Comparison of ENCODE assay signal across 1 cellular context in the genomic region with DNA sequence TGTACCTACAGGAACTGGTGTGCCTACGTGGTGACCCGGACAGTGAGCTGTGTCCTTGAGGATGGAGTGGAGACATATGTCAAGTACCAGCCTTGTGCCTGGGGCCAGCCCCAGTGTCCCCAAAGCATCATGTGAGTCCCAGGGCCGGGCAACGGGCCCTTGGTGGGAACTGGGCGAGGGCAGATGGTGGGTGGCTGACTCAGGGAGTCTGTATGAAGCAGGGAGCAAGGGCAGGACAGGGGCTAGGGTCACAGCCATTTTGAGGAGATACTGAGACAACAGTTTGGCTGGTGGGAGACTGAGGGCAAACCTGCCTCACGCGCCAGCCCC.
TF ChIP-seq lines count a peak whose summit lies in the region.

No MANE protein-coding gene starts in this region.

TF ChIP-seq in HepG2, 621 proteins besides CTCF, POLR2A, EP300 and RAD21:
- TF ChIP-seq ZNF33B (CRISPR knock-in tag; IDR thresholded peaks at IDR 0.05): no peak
- TF ChIP-seq ZNF263 (CRISPR knock-in tag; IDR thresholded peaks at IDR 0.05): no peak
- TF ChIP-seq, protein P1, sequence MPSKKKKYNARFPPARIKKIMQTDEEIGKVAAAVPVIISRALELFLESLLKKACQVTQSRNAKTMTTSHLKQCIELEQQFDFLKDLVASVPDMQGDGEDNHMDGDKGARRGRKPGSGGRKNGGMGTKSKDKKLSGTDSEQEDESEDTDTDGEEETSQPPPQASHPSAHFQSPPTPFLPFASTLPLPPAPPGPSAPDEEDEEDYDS (CRISPR knock-in tag; IDR thresholded peaks at IDR 0.05): no peak
- no peak for TF ChIP-seq PAWR (CRISPR knock-in tag; IDR thresholded peaks at IDR 0.05; ENCODE audit: borderline replicate concordance)
- TF ChIP-seq ZNF629 (CRISPR knock-in tag; conservative IDR thresholded peaks at IDR 0.05): no peak
- TF ChIP-seq SIN3B (IDR thresholded peaks at IDR 0.05; ENCODE audit: low read length): no peak
- TF ChIP-seq CENPT (CRISPR knock-in tag; IDR thresholded peaks at IDR 0.05; ENCODE audit: low read depth): no peak
- TF ChIP-seq CAMTA2 (CRISPR knock-in tag; IDR thresholded peaks at IDR 0.05; ENCODE audit: borderline replicate concordance): no peak
- TF ChIP-seq ZNF12 (CRISPR knock-in tag; IDR thresholded peaks at IDR 0.05): no peak
- TF ChIP-seq, protein P2, sequence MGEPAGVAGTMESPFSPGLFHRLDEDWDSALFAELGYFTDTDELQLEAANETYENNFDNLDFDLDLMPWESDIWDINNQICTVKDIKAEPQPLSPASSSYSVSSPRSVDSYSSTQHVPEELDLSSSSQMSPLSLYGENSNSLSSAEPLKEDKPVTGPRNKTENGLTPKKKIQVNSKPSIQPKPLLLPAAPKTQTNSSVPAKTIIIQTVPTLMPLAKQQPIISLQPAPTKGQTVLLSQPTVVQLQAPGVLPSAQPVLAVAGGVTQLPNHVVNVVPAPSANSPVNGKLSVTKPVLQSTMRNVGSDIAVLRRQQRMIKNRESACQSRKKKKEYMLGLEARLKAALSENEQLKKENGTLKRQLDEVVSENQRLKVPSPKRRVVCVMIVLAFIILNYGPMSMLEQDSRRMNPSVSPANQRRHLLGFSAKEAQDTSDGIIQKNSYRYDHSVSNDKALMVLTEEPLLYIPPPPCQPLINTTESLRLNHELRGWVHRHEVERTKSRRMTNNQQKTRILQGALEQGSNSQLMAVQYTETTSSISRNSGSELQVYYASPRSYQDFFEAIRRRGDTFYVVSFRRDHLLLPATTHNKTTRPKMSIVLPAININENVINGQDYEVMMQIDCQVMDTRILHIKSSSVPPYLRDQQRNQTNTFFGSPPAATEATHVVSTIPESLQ (CRISPR knock-in tag; conservative IDR thresholded peaks at IDR 0.05): no peak
- no peak for TF ChIP-seq CHCHD3 (CRISPR knock-in tag; IDR thresholded peaks at IDR 0.05)
- TF ChIP-seq POLR2AphosphoS2 (IDR thresholded peaks at IDR 0.05; ENCODE audit: low read depth, low read length): no peak
- TF ChIP-seq, protein P3, sequence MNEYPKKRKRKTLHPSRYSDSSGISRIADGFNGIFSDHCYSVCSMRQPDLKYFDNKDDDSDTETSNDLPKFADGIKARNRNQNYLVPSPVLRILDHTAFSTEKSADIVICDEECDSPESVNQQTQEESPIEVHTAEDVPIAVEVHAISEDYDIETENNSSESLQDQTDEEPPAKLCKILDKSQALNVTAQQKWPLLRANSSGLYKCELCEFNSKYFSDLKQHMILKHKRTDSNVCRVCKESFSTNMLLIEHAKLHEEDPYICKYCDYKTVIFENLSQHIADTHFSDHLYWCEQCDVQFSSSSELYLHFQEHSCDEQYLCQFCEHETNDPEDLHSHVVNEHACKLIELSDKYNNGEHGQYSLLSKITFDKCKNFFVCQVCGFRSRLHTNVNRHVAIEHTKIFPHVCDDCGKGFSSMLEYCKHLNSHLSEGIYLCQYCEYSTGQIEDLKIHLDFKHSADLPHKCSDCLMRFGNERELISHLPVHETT (CRISPR knock-in tag; conservative IDR thresholded peaks at IDR 0.05): no peak
- TF ChIP-seq ZFP36L2 (CRISPR knock-in tag; IDR thresholded peaks at IDR 0.05): no peak
- TF ChIP-seq SALL1 (CRISPR knock-in tag; IDR thresholded peaks at IDR 0.05): no peak
- no peak for TF ChIP-seq ZNF232 (CRISPR knock-in tag; IDR thresholded peaks at IDR 0.05; ENCODE audit: borderline replicate concordance)
- TF ChIP-seq ZNF567 (CRISPR knock-in tag; IDR thresholded peaks at IDR 0.05; ENCODE audit: borderline replicate concordance): 0 out of 2 replicates have a peak, but pooled peaks have one; percentile 27
- no peak for TF ChIP-seq LCORL (IDR thresholded peaks at IDR 0.05)
- TF ChIP-seq LCORL (CRISPR knock-in tag; IDR thresholded peaks at IDR 0.05): 0 out of 2 replicates have a peak, but pooled peaks have one; percentile 25
- no peak for TF ChIP-seq ADNP (CRISPR knock-in tag; IDR thresholded peaks at IDR 0.05)
- no peak for TF ChIP-seq HOXA5 (CRISPR knock-in tag; IDR thresholded peaks at IDR 0.05)
- TF ChIP-seq, protein P4, sequence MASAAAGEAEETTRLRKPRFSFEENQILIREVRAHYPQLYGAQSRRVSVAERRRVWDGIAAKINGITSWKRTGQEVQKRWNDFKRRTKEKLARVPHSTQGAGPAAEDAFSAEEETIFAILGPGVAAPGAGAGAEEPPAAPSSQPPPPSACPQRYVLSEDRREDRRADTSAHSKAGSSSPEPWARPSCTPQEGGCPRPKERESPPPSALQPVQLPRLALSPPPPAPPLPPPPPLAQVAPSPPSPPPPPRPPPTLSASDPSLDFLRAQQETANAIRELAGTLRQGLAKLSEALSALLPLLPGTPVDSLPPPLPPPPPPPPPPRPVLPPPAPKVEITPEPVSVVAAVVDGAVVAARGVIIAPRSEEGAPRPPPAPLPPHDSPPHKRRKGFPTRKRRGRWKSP (CRISPR knock-in tag; IDR thresholded peaks at IDR 0.05): no peak
- peak; percentile 50; the same call in 1 of the 2 replicates for TF ChIP-seq FOXC1 (CRISPR knock-in tag; IDR thresholded peaks at IDR 0.05; ENCODE audit: borderline replicate concordance)
- TF ChIP-seq, protein P5, sequence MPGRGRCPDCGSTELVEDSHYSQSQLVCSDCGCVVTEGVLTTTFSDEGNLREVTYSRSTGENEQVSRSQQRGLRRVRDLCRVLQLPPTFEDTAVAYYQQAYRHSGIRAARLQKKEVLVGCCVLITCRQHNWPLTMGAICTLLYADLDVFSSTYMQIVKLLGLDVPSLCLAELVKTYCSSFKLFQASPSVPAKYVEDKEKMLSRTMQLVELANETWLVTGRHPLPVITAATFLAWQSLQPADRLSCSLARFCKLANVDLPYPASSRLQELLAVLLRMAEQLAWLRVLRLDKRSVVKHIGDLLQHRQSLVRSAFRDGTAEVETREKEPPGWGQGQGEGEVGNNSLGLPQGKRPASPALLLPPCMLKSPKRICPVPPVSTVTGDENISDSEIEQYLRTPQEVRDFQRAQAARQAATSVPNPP (CRISPR knock-in tag; IDR thresholded peaks at IDR 0.05): no peak
- TF ChIP-seq ZNF615 (CRISPR knock-in tag; IDR thresholded peaks at IDR 0.05; ENCODE audit: borderline replicate concordance): no peak
- TF ChIP-seq NR3C1 (CRISPR knock-in tag; IDR thresholded peaks at IDR 0.05): no peak
- TF ChIP-seq, protein P6, sequence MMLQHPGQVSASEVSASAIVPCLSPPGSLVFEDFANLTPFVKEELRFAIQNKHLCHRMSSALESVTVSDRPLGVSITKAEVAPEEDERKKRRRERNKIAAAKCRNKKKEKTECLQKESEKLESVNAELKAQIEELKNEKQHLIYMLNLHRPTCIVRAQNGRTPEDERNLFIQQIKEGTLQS (CRISPR knock-in tag; IDR thresholded peaks at IDR 0.05): no peak
- no peak for TF ChIP-seq CENPX (CRISPR knock-in tag; IDR thresholded peaks at IDR 0.05)
- TF ChIP-seq, protein P7, sequence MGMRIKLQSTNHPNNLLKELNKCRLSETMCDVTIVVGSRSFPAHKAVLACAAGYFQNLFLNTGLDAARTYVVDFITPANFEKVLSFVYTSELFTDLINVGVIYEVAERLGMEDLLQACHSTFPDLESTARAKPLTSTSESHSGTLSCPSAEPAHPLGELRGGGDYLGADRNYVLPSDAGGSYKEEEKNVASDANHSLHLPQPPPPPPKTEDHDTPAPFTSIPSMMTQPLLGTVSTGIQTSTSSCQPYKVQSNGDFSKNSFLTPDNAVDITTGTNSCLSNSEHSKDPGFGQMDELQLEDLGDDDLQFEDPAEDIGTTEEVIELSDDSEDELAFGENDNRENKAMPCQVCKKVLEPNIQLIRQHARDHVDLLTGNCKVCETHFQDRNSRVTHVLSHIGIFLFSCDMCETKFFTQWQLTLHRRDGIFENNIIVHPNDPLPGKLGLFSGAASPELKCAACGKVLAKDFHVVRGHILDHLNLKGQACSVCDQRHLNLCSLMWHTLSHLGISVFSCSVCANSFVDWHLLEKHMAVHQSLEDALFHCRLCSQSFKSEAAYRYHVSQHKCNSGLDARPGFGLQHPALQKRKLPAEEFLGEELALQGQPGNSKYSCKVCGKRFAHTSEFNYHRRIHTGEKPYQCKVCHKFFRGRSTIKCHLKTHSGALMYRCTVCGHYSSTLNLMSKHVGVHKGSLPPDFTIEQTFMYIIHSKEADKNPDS (CRISPR knock-in tag; IDR thresholded peaks at IDR 0.05): 0 out of 2 replicates have a peak, but pooled peaks have one; percentile 15
- TF ChIP-seq RARG (CRISPR knock-in tag; IDR thresholded peaks at IDR 0.05; ENCODE audit: low read depth): no peak
- no peak for TF ChIP-seq ZNF564 (CRISPR knock-in tag; IDR thresholded peaks at IDR 0.05)
